ENCODE assay signal across 18 cellular contexts in genomic region chr12:81798294-81798693, GRCh38. TPM values are rescaled to one million over a fixed set of nuclear protein-coding genes. Genes with fewer than 3 reads are reported as not detected.
DNase-seq lines count a peak whose midpoint lies in the region; ATAC-seq and FAIRE-seq lines count a peak whose summit lies in the region.
"Had no signal": no experiment of that assay in that cellular context is flagged by ENCODE, and none has a peak within 500 bp of the region (broad histone marks: within the 10 kb centered on the region; RNA-seq: fewer than 3 reads in every experiment).

No MANE protein-coding gene starts in this region.

- no peak overlapping the region for H3K14ac ChIP-seq in neuronal stem cell (ENCODE audit: low read length)

- H4K91ac ChIP-seq in neuronal stem cell (ENCODE audit: low read depth, low read length, poor library complexity) = no peak overlapping the region

- H3K4me3 ChIP-seq in BLaER1 treated with 17β-estradiol and CSF1 and Interleukin-3, amounts not matched to agents 10 nM and 100 nM = no peak overlapping the region
- no peak overlapping the region for H3K4me3 ChIP-seq in neuronal stem cell (ENCODE audit: low read length in 2 of 2)
- H3K4me3 ChIP-seq: SJCRH30 had no signal

- H2BK5ac ChIP-seq in neuronal stem cell (ENCODE audit: low read length) = no peak overlapping the region

- H3K79me1 ChIP-seq in neuronal stem cell (ENCODE audit: low read depth, low read length) = no peaks in the 10 kb centered on the region

- H4K8ac ChIP-seq in neuronal stem cell (ENCODE audit: low read depth, low read length) = no peak overlapping the region

- peak overlapping the region in 9 of 11 experiments; percentile 3 to 42 (median 13); a peak in 10 of 22 replicates for H3K4me2 ChIP-seq in BLaER1 treated with 17β-estradiol and CSF1 and Interleukin-3, amounts not matched to agents 10 nM and 100 nM
- no peak overlapping the region for H3K4me2 ChIP-seq in neuronal stem cell (ENCODE audit: insufficient read depth, low read length, poor library complexity, severe bottlenecking)

- no peak overlapping the region for H2AK5ac ChIP-seq in neuronal stem cell (ENCODE audit: low read depth, low read length)

- H2BK12ac ChIP-seq in neuronal stem cell (ENCODE audit: low read length) = no peak overlapping the region

- FAIRE-seq in GM19239 (lab: Jason Lieb, UNC) = no peak

- H3K9ac ChIP-seq in BLaER1 treated with 17β-estradiol and CSF1 and Interleukin-3, amounts not matched to agents 10 nM and 100 nM = no peak overlapping the region
- no peak overlapping the region for H3K9ac ChIP-seq in neuronal stem cell (ENCODE audit: low read depth, low read length, poor library complexity)

- H3K4ac ChIP-seq in neuronal stem cell (ENCODE audit: low read length) = no peak overlapping the region

- H3K4me1 ChIP-seq in BLaER1 treated with 17β-estradiol and CSF1 and Interleukin-3, amounts not matched to agents 10 nM and 100 nM = peaks cover 0 to 7% (median 5%) of the 10 kb centered on the region in 10 experiments; a peak in 11 of 20 replicates
- H3K4me1 ChIP-seq in neuronal stem cell (ENCODE audit: control insufficient read depth in 2 of 2, insufficient read depth in 1 of 2, low read depth in 1 of 2, low read length in 2 of 2) = peaks cover 4 to 9% of the 10 kb centered on the region in 2 donors
- H3K4me1 ChIP-seq: SJCRH30 had no signal

- no peak overlapping the region for H2BK15ac ChIP-seq in neuronal stem cell (ENCODE audit: low read length)

- H3K18ac ChIP-seq in neuronal stem cell (ENCODE audit: low read length) = no peak overlapping the region

- no peak overlapping the region for H3K4me3 Mint-ChIP-seq in naive thymus-derived CD8-positive, alpha-beta T cell
- H3K4me3 Mint-ChIP-seq: T-cell had no signal

- DNase-seq in NCI-H69 (lab: John Stamatoyannopoulos, UW) (peak; percentile 74), iPS-NIHi7 (ENCODE audit: extremely low spot score) (peak; percentile 12), neuronal stem cell (ENCODE audit: low spot score) (no peak), GM19239 (ENCODE audit: insufficient read length, low spot score) (no peak)
- DNase-seq in naive thymus-derived CD8-positive, alpha-beta T cell = no peak
- DNase-seq: EL, HCEC 1CT, KG1, NCI-H1105, NCI-H2029 treated with DMSO at 0.1 percent for 48 hours, NCI-H345, NCI-H524, NCI-H82, SJCRH30, T-cell had no signal

- H3K36me3 ChIP-seq in BLaER1 treated with 17β-estradiol and CSF1 and Interleukin-3, amounts not matched to agents 10 nM and 100 nM = no peaks in the 10 kb centered on the region
- no peaks in the 10 kb centered on the region for H3K36me3 ChIP-seq in neuronal stem cell (replicated peaks in 1 of 2; ENCODE audit: control insufficient read depth in 2 of 2, insufficient read depth in 2 of 2, low read length in 2 of 2)
- H3K36me3 ChIP-seq: SJCRH30 had no signal

- H4K20me1 ChIP-seq in BLaER1 treated with 17β-estradiol and CSF1 and Interleukin-3, amounts not matched to agents 10 nM and 100 nM = no peaks in the 10 kb centered on the region

- peaks cover 5 to 12% (median 9%) of the 10 kb centered on the region in 5 donors for H3K27me3 Mint-ChIP-seq in naive thymus-derived CD8-positive, alpha-beta T cell

- H3K27ac Mint-ChIP-seq in naive thymus-derived CD8-positive, alpha-beta T cell = no peak overlapping the region
- H3K27ac Mint-ChIP-seq: T-cell had no signal

- H3K27ac ChIP-seq in BLaER1 treated with 17β-estradiol and CSF1 and Interleukin-3, amounts not matched to agents 10 nM and 100 nM = no peak overlapping the region
- H3K27ac ChIP-seq in neuronal stem cell (replicated peaks; ENCODE audit: low read length) = no peak overlapping the region
- H3K27ac ChIP-seq: SJCRH30 had no signal

- peak overlapping the region; percentile 46 for H2AFZ ChIP-seq in neuronal stem cell (ENCODE audit: low read length)

- no CpG with 5 or more reads among the region's 6 CpGs for whole genome bisulfite sequencing in neuronal stem cell (ENCODE audit: extremely low coverage in 2 of 2, insufficient read length in 2 of 2, insufficient replicate concordance in 1 of 2), 2 donors

- H3K9me3 ChIP-seq in BLaER1 treated with 17β-estradiol and CSF1 and Interleukin-3, amounts not matched to agents 10 nM and 100 nM (replicated peaks in 1 of 11) = no peaks in the 10 kb centered on the region
- no peaks in the 10 kb centered on the region for H3K9me3 ChIP-seq in neuronal stem cell (replicated peaks in 1 of 2; ENCODE audit: control insufficient read depth in 2 of 2, insufficient read depth in 1 of 2, low read depth in 1 of 2, low read length in 2 of 2)
- H3K9me3 ChIP-seq: SJCRH30 had no signal

- H3K4me1 Mint-ChIP-seq in naive thymus-derived CD8-positive, alpha-beta T cell = no peaks in the 10 kb centered on the region
- H3K4me1 Mint-ChIP-seq: T-cell had no signal

- H2BK120ac ChIP-seq in neuronal stem cell (ENCODE audit: low read depth, low read length) = no peak overlapping the region

- H3K9me3 Mint-ChIP-seq in naive thymus-derived CD8-positive, alpha-beta T cell = no peaks in the 10 kb centered on the region
- H3K9me3 Mint-ChIP-seq: T-cell had no signal

- peaks cover 0 to 46% (median 0%) of the 10 kb centered on the region in 11 experiments; a peak in 7 of 22 replicates for H3K27me3 ChIP-seq in BLaER1 treated with 17β-estradiol and CSF1 and Interleukin-3, amounts not matched to agents 10 nM and 100 nM
- no peaks in the 10 kb centered on the region for H3K27me3 ChIP-seq in neuronal stem cell (ENCODE audit: control insufficient read depth in 3 of 3, insufficient read depth in 3 of 3, low read depth in 1 of 3, low read length in 3 of 3)
- H3K27me3 ChIP-seq: SJCRH30 had no signal

- POLR2A ChIA-PET in naive thymus-derived CD8-positive, alpha-beta T cell (lab: Charles Lee) = no interaction called here

- no peaks in the 10 kb centered on the region for H3K36me3 Mint-ChIP-seq in naive thymus-derived CD8-positive, alpha-beta T cell
- H3K36me3 Mint-ChIP-seq: T-cell had no signal

- no peak overlapping the region for H3K23ac ChIP-seq in neuronal stem cell (ENCODE audit: low read depth, low read length, poor library complexity)

- no peak for ATAC-seq in naive thymus-derived CD8-positive, alpha-beta T cell
- no peak for ATAC-seq in HG02938 (IDR thresholded peaks at IDR 0.05; ENCODE audit: unreplicated experiment)
- ATAC-seq: Panc1, T-cell had no signal

RNA-seq across cellular contexts. Expression of gene PPFIA2, which starts 39.1 kb away (rescaled TPM):
- 0.77 TPM for polyA plus RNA-seq in neuronal stem cell (2013, experiment 1 of 2)
- polyA plus RNA-seq in neuronal stem cell (2013, experiment 2 of 2) = 0.30 TPM
- total RNA-seq in naive thymus-derived CD8-positive, alpha-beta T cell = not detected
- polyA plus RNA-seq in naive thymus-derived CD8-positive, alpha-beta T cell = not detected
- total RNA-seq: T-cell had no signal

Comparison
In these comparisons a context has a peak if more than half of its experiments do, and no peak if none do; other contexts are left out.
1. DNase-seq: peak in NCI-H69 (single experiment) and iPS-NIHi7 (single experiment); none in neuronal stem cell (single experiment), GM19239 (single experiment) and naive thymus-derived CD8-positive, alpha-beta T cell (0 of 10).